ENCODE assay signal across 8 cellular contexts in the genomic region with DNA sequence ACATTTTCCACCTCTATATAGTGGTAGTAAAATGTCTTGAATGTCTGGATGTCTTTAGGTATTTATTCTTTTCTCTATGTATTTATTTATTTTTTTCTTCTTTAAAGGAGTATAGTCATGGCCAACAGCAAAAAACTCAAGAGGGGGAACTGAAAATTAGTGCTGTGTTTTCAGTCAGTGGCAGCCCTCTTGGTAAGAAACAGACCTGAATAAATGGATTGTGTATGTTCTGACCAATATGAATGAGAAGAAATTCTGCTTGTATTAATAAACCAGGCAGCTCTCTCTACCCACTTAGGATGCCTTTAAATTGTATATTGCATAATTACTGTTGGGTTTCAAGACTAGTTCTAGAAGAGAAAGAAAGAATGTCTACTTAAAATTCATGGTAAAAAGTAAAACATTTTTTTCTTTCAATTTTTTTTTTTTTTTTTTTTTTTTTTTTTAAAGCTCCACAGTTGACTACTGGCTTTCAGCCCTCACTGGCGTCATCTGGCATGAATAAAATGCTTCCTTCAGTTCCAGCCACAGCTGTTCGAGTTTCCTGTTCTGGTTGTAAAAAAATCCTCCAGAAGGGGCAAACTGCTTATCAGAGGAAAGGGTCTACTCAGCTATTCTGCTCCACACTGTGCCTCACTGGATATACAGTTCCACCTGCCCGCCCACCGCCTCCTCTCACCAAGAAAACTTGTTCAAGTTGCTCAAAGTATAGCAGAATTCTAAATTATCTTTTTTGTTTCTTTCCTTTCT.
DNase-seq lines count a peak whose midpoint lies in the region; ATAC-seq, FAIRE-seq and TF ChIP-seq lines count a peak whose summit lies in the region.

No MANE protein-coding gene starts in this region.

- H3K4me3 ChIP-seq in AG10803 (ENCODE audit: low read length), result no peak overlapping the region

- FAIRE-seq in HTR-8/SVneo (lab: Jason Lieb, UNC), result no peak

- H3K27ac ChIP-seq in caudate nucleus (ENCODE audit: low read depth, low read length), result no peak overlapping the region

- DNase-seq in AG10803 (ENCODE audit: low read depth), result peak; percentile 84
- DNase-seq in HTR-8/SVneo (ENCODE audit: insufficient read length, low spot score), result peak; percentile 4
- peak in 45 of 61 donors; percentile 0 to 71 (median 27) for DNase-seq in caudate nucleus (lab: John Stamatoyannopoulos, UW)
- DNase-seq in medulla oblongata (ENCODE audit: extremely low spot score), result peak; percentile 89
- no peak for DNase-seq in NCI-H510A treated with DMSO at 0.1 percent for 48 hours (lab: John Stamatoyannopoulos, UW)

- no peak for ATAC-seq in GM19452 (IDR thresholded peaks at IDR 0.05; ENCODE audit: unreplicated experiment)
- no peak for ATAC-seq in GM18868 (IDR thresholded peaks at IDR 0.05; ENCODE audit: unreplicated experiment)
- ATAC-seq in HG02885 (IDR thresholded peaks at IDR 0.05; ENCODE audit: poor library complexity, unreplicated experiment), result no peak

- TF ChIP-seq CTCF in AG10803 (conservative IDR thresholded peaks at IDR 0.05; ENCODE audit: low read length), result peak; percentile 10; the same call in 1 of the 2 replicates
